ENCODE assay signal across 1 cellular context in the genomic region with DNA sequence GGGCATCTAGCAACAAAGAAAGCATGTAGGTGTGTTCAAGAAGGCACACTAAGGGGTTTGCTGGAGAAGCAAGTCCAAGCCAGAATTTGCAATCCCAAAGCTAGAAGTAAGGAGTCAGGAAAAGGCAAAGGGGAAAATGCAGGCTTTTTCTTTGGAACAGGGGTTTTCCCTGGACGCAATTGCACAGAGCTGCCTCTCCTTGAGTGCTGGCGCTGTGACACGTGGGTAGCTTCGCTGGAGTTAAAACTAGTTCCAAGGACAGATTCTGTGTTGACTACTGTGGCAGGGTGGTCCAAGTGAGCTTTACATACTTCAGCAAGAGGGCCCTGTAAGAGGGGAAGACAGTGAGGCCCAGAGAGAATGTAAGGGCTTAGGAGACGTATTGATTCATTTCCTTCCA.
TF ChIP-seq lines count a peak whose summit lies in the region.

No MANE protein-coding gene starts in this region.

TF ChIP-seq in WTC11, 78 proteins besides CTCF, POLR2A, EP300 and RAD21 (continued from another document):
- TF ChIP-seq CBFB (CRISPR knock-in tag; IDR thresholded peaks at IDR 0.05; ENCODE audit: low read depth) (no peak), AR (CRISPR knock-in tag; IDR thresholded peaks at IDR 0.05) (no peak), GRHL2 (CRISPR knock-in tag; IDR thresholded peaks at IDR 0.05; ENCODE audit: insufficient replicate concordance, severe bottlenecking) (no peak), NR3C1 (CRISPR knock-in tag; conservative IDR thresholded peaks at IDR 0.05; ENCODE audit: low read depth) (no peak), NFYB (CRISPR knock-in tag; conservative IDR thresholded peaks at IDR 0.05; ENCODE audit: low read depth) (no peak), TEAD4 (CRISPR knock-in tag; IDR thresholded peaks at IDR 0.05) (no peak), CDX4 (CRISPR knock-in tag; IDR thresholded peaks at IDR 0.05; ENCODE audit: borderline replicate concordance) (no peak), ATF1 (CRISPR knock-in tag; IDR thresholded peaks at IDR 0.05) (no peak), MYBL2 (CRISPR knock-in tag; IDR thresholded peaks at IDR 0.05) (no peak)
- TF ChIP-seq, protein P1, sequence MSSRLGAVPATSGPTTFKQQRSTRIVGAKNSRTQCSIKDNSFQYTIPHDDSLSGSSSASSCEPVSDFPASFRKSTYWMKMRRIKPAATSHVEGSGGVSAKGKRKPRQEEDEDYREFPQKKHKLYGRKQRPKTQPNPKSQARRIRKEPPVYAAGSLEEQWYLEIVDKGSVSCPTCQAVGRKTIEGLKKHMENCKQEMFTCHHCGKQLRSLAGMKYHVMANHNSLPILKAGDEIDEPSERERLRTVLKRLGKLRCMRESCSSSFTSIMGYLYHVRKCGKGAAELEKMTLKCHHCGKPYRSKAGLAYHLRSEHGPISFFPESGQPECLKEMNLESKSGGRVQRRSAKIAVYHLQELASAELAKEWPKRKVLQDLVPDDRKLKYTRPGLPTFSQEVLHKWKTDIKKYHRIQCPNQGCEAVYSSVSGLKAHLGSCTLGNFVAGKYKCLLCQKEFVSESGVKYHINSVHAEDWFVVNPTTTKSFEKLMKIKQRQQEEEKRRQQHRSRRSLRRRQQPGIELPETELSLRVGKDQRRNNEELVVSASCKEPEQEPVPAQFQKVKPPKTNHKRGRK (CRISPR knock-in tag; IDR thresholded peaks at IDR 0.05; ENCODE audit: borderline replicate concordance) = no peak
- TF ChIP-seq, protein P2, sequence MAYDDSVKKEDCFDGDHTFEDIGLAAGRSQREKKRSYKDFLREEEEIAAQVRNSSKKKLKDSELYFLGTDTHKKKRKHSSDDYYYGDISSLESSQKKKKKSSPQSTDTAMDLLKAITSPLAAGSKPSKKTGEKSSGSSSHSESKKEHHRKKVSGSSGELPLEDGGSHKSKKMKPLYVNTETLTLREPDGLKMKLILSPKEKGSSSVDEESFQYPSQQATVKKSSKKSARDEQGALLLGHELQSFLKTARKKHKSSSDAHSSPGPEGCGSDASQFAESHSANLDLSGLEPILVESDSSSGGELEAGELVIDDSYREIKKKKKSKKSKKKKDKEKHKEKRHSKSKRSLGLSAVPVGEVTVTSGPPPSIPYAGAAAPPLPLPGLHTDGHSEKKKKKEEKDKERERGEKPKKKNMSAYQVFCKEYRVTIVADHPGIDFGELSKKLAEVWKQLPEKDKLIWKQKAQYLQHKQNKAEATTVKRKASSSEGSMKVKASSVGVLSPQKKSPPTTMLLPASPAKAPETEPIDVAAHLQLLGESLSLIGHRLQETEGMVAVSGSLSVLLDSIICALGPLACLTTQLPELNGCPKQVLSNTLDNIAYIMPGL (CRISPR knock-in tag; IDR thresholded peaks at IDR 0.05) = no peak
